ENCODE assay signal across 26 cellular contexts in the genomic region with DNA sequence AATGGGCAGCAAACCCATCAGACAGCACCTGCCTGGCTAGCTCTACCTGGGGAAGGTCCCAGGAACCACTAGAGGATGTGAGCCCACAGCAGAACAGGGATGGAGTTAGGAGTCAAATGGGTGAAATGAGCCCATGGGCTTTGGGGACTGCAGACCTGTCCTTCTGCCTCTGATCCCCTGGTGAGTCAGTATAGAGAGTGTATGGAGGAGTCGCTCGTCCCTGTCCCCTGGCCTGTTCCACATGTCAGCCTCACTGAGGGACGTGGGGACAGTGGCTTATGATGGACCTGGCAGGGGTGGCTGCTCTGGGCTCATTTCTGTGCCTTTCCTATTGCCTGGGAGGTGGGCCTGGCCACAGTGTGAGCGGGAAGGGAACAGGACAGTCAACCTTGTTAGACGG. TPM values are rescaled to one million over a fixed set of nuclear protein-coding genes. Genes with fewer than 3 reads are reported as not detected.
DNase-seq lines count a peak whose midpoint lies in the region; ATAC-seq and TF ChIP-seq lines count a peak whose summit lies in the region.
"Had no signal": no experiment of that assay in that cellular context is flagged by ENCODE, and none has a peak within 500 bp of the region (broad histone marks: within the 10 kb centered on the region; RNA-seq: fewer than 3 reads in every experiment).

No MANE protein-coding gene starts in this region.

- TF ChIP-seq CTCF in activated CD8-positive, alpha-beta T cell treated with anti-CD3 and anti-CD28 coated beads for 36 hours (IDR thresholded peaks at IDR 0.05), result no peak
- no peak for TF ChIP-seq CTCF in neutrophil (IDR thresholded peaks at IDR 0.05)

- no peaks in the 10 kb centered on the region for H3K9me3 ChIP-seq in CD4-positive, CD25-positive, alpha-beta regulatory T cell (ENCODE audit: control insufficient read depth in 2 of 2, low read length in 2 of 2)
- H3K9me3 ChIP-seq in duodenal mucosa (ENCODE audit: control insufficient read depth in 1 of 2, low read length in 2 of 2), result no peaks in the 10 kb centered on the region
- no peaks in the 10 kb centered on the region for H3K9me3 ChIP-seq in neutrophil
- H3K9me3 ChIP-seq: BE2C, HAP-1, prostate gland, thyroid gland had no signal

- peaks cover 38% of the 10 kb centered on the region for H3K4me1 ChIP-seq in CD4-positive, CD25-positive, alpha-beta regulatory T cell (ENCODE audit: control insufficient read depth, insufficient read depth, low read length, poor library complexity, severe bottlenecking)
- peaks cover 39 to 40% of the 10 kb centered on the region in 2 donors for H3K4me1 ChIP-seq in duodenal mucosa (ENCODE audit: control insufficient read depth in 1 of 2, insufficient read depth in 2 of 2, low read length in 2 of 2)
- peaks cover 89 to 94% of the 10 kb centered on the region in 2 experiments for H3K4me1 ChIP-seq in neutrophil (ENCODE audit: control insufficient read depth in 1 of 2, insufficient read depth in 1 of 2, low read depth in 1 of 2, low read length in 1 of 2)
- H3K4me1 ChIP-seq: BE2C had no signal

- H3K9ac ChIP-seq in duodenal mucosa (ENCODE audit: low read depth in 1 of 2, low read length in 2 of 2), result no peak overlapping the region
- H3K9ac ChIP-seq: KMS-11 had no signal

- H3K27ac Mint-ChIP-seq in activated CD8-positive, alpha-beta T cell treated with anti-CD3 and anti-CD28 coated beads, Interleukin-2, amount 10 ng/mL, durations not matched to agents 7 days and 5 days, result peak overlapping the region; percentile 53
- H3K27ac Mint-ChIP-seq in activated CD8-positive, alpha-beta T cell treated with anti-CD3 and anti-CD28 coated beads for 36 hours, result no peak overlapping the region
- peak overlapping the region; percentile 81 to 94 (median 92) for H3K27ac Mint-ChIP-seq in CD4-positive, CD25-positive, alpha-beta regulatory T cell
- H3K27ac Mint-ChIP-seq: dendritic cell treated with granulocyte-macrophage colony-stimulating factor and Interleukin-4, amounts not matched to agents 40 ng/mL and 50 ng/mL, for 4 days; stimulated activated naive CD8-positive, alpha-beta T cell treated with anti-CD3 and anti-CD28 coated beads, Interleukin-15, Interleukin-2, amounts not matched to agents 100 ng/mL and 50 ng/mL, for 24 hours had no signal

- H3K4me3 ChIP-seq in CD4-positive, CD25-positive, alpha-beta regulatory T cell (ENCODE audit: low read depth, low read length), result peak overlapping the region; percentile 7
- peak overlapping the region; percentile 40 to 57 for H3K4me3 ChIP-seq in duodenal mucosa (ENCODE audit: low read depth in 1 of 2, low read length in 2 of 2)
- H3K4me3 ChIP-seq in neutrophil (ENCODE audit: low read depth in 1 of 2, low read length in 1 of 2), result peak overlapping the region; percentile 42 to 63
- H3K4me3 ChIP-seq: HAP-1, prostate gland, thyroid gland had no signal

- peaks cover 42% of the 10 kb centered on the region for H3K36me3 Mint-ChIP-seq in activated CD8-positive, alpha-beta T cell treated with anti-CD3 and anti-CD28 coated beads, Interleukin-2, amount 10 ng/mL, durations not matched to agents 7 days and 5 days (ENCODE audit: low read depth)
- no peaks in the 10 kb centered on the region for H3K36me3 Mint-ChIP-seq in activated CD8-positive, alpha-beta T cell treated with anti-CD3 and anti-CD28 coated beads for 36 hours (ENCODE audit: low read depth)
- H3K36me3 Mint-ChIP-seq in CD4-positive, CD25-positive, alpha-beta regulatory T cell, result peaks cover 32% of the 10 kb centered on the region

- no peak for DNase-seq in activated CD8-positive, alpha-beta T cell treated with anti-CD3 and anti-CD28 coated beads, Interleukin-2, amount 10 ng/mL, durations not matched to agents 7 days and 5 days
- DNase-seq in activated CD8-positive, alpha-beta T cell treated with anti-CD3 and anti-CD28 coated beads for 36 hours, result no peak
- no peak for DNase-seq in CD4-positive, CD25-positive, alpha-beta regulatory T cell
- DNase-seq in GM19238 (ENCODE audit: insufficient read length, low spot score), result no peak
- no peak for DNase-seq in stimulated activated CD4-positive, alpha-beta T cell treated with anti-CD3 and anti-CD28 coated beads, Interleukin-4, amount 100 ng/mL, for 4 hours
- DNase-seq: activated effector memory CD4-positive, alpha-beta T cell treated with Interleukin-2 at 50 U/mL for 16 hours; BE2C; Calu3; central memory CD4-positive, alpha-beta T cell; DMS79 treated with DMSO at 0.1 percent for 48 hours; GF-D8; NCI-H1436 treated with DMSO at 0.1 percent for 48 hours; NCI-H345; stimulated activated CD4-positive, alpha-beta T cell treated with anti-CD3 and anti-CD28 coated beads, Interleukin-15, amount 100 ng/mL, for 24 hours; T-cell; thyroid gland had no signal

- H3K27ac ChIP-seq in CD4-positive, CD25-positive, alpha-beta regulatory T cell (ENCODE audit: insufficient read depth, low read length, poor library complexity, severe bottlenecking), result no peak overlapping the region
- no peak overlapping the region for H3K27ac ChIP-seq in duodenal mucosa (ENCODE audit: low read depth, low read length)
- peak overlapping the region; percentile 86 for H3K27ac ChIP-seq in neutrophil
- H3K27ac ChIP-seq: KMS-11, prostate gland, RWPE1, thyroid gland had no signal

- peaks cover 61% of the 10 kb centered on the region for H3K4me1 Mint-ChIP-seq in activated CD8-positive, alpha-beta T cell treated with anti-CD3 and anti-CD28 coated beads, Interleukin-2, amount 10 ng/mL, durations not matched to agents 7 days and 5 days (ENCODE audit: low read depth)
- peaks cover 25% of the 10 kb centered on the region for H3K4me1 Mint-ChIP-seq in activated CD8-positive, alpha-beta T cell treated with anti-CD3 and anti-CD28 coated beads for 36 hours (ENCODE audit: low read depth)
- peaks cover 7 to 61% (median 44%) of the 10 kb centered on the region in 4 donors for H3K4me1 Mint-ChIP-seq in CD4-positive, CD25-positive, alpha-beta regulatory T cell

- CTCF ChIA-PET in activated CD8-positive, alpha-beta T cell treated with anti-CD3 and anti-CD28 coated beads, Interleukin-2, amount 10 ng/mL, durations not matched to agents 7 days and 5 days (lab: Charles Lee), result interaction anchor here (1.6 to 2.1 kb wide), 3 partner anchors 74 to 86 kb away, joined by 6 to 11 read pairs (median 9); no protein-coding TSS in a partner anchor
- CTCF ChIA-PET in activated CD8-positive, alpha-beta T cell treated with anti-CD3 and anti-CD28 coated beads for 36 hours (lab: Charles Lee), result interaction anchor here (1.7 kb wide), 1 partner anchor 10 kb away, joined by 4 read pairs; no protein-coding TSS in a partner anchor

- H3K36me3 ChIP-seq in CD4-positive, CD25-positive, alpha-beta regulatory T cell (ENCODE audit: control insufficient read depth, insufficient read depth, low read length), result peaks cover 10% of the 10 kb centered on the region
- H3K36me3 ChIP-seq in duodenal mucosa (ENCODE audit: control insufficient read depth in 1 of 2, insufficient read depth in 2 of 2, low read length in 2 of 2) (peaks cover 14 to 32% of the 10 kb centered on the region in 2 donors), neutrophil (peaks cover 24% of the 10 kb centered on the region)
- H3K36me3 ChIP-seq: BE2C, HAP-1, thyroid gland had no signal

- H3K9me3 Mint-ChIP-seq in activated CD8-positive, alpha-beta T cell treated with anti-CD3 and anti-CD28 coated beads, Interleukin-2, amount 10 ng/mL, durations not matched to agents 7 days and 5 days (ENCODE audit: insufficient read depth), result no peaks in the 10 kb centered on the region
- H3K9me3 Mint-ChIP-seq in activated CD8-positive, alpha-beta T cell treated with anti-CD3 and anti-CD28 coated beads for 36 hours, result no peaks in the 10 kb centered on the region
- H3K9me3 Mint-ChIP-seq in CD4-positive, CD25-positive, alpha-beta regulatory T cell, result no peaks in the 10 kb centered on the region
- H3K9me3 Mint-ChIP-seq: dendritic cell treated with granulocyte-macrophage colony-stimulating factor and Interleukin-4, amounts not matched to agents 40 ng/mL and 50 ng/mL, for 4 days; stimulated activated naive CD8-positive, alpha-beta T cell treated with anti-CD3 and anti-CD28 coated beads, Interleukin-15, Interleukin-2, amounts not matched to agents 100 ng/mL and 50 ng/mL, for 24 hours; T-cell had no signal

- POLR2A ChIA-PET in activated CD8-positive, alpha-beta T cell treated with anti-CD3 and anti-CD28 coated beads, Interleukin-2, amount 10 ng/mL, durations not matched to agents 7 days and 5 days (lab: Charles Lee), result no interaction called here
- POLR2A ChIA-PET in activated CD8-positive, alpha-beta T cell treated with anti-CD3 and anti-CD28 coated beads for 36 hours (lab: Charles Lee), result no interaction called here

- intact Hi-C loops in activated CD8-positive, alpha-beta T cell treated with anti-CD3 and anti-CD28 coated beads for 36 hours (cut with micrococcal nuclease), result loop anchor here (1.0 kb wide), 1 partner anchor 49 kb away; no protein-coding TSS in a partner anchor

- no peak for ATAC-seq in activated CD8-positive, alpha-beta T cell treated with anti-CD3 and anti-CD28 coated beads, Interleukin-2, amount 10 ng/mL, durations not matched to agents 7 days and 5 days
- no peak for ATAC-seq in activated CD8-positive, alpha-beta T cell treated with anti-CD3 and anti-CD28 coated beads for 36 hours
- no peak for ATAC-seq in CD4-positive, CD25-positive, alpha-beta regulatory T cell (ENCODE audit: low read depth in 2 of 2)
- ATAC-seq in GM19452 (IDR thresholded peaks at IDR 0.05; ENCODE audit: unreplicated experiment), result no peak
- ATAC-seq: T-cell had no signal

- no peaks in the 10 kb centered on the region for H3K27me3 ChIP-seq in CD4-positive, CD25-positive, alpha-beta regulatory T cell (ENCODE audit: control insufficient read depth, insufficient read depth, low read length)
- H3K27me3 ChIP-seq in duodenal mucosa (ENCODE audit: control insufficient read depth in 1 of 2, insufficient read depth in 2 of 2, low read length in 2 of 2) (no peaks in the 10 kb centered on the region), neutrophil (no peaks in the 10 kb centered on the region)
- H3K27me3 ChIP-seq: thyroid gland had no signal

- no peaks in the 10 kb centered on the region for H3K27me3 Mint-ChIP-seq in activated CD8-positive, alpha-beta T cell treated with anti-CD3 and anti-CD28 coated beads, Interleukin-2, amount 10 ng/mL, durations not matched to agents 7 days and 5 days (ENCODE audit: low read depth)
- no peaks in the 10 kb centered on the region for H3K27me3 Mint-ChIP-seq in activated CD8-positive, alpha-beta T cell treated with anti-CD3 and anti-CD28 coated beads for 36 hours
- H3K27me3 Mint-ChIP-seq in CD4-positive, CD25-positive, alpha-beta regulatory T cell, result no peaks in the 10 kb centered on the region
- H3K27me3 Mint-ChIP-seq: stimulated activated naive CD8-positive, alpha-beta T cell treated with anti-CD3 and anti-CD28 coated beads, Interleukin-15, Interleukin-2, amounts not matched to agents 100 ng/mL and 50 ng/mL, for 24 hours; T-cell had no signal

- peak overlapping the region; percentile 32 for H3K4me3 Mint-ChIP-seq in activated CD8-positive, alpha-beta T cell treated with anti-CD3 and anti-CD28 coated beads, Interleukin-2, amount 10 ng/mL, durations not matched to agents 7 days and 5 days
- no peak overlapping the region for H3K4me3 Mint-ChIP-seq in activated CD8-positive, alpha-beta T cell treated with anti-CD3 and anti-CD28 coated beads for 36 hours
- H3K4me3 Mint-ChIP-seq in CD4-positive, CD25-positive, alpha-beta regulatory T cell, result peak overlapping the region; percentile 60 to 92 (median 79)
- H3K4me3 Mint-ChIP-seq: dendritic cell treated with granulocyte-macrophage colony-stimulating factor and Interleukin-4, amounts not matched to agents 40 ng/mL and 50 ng/mL, for 4 days; stimulated activated naive CD8-positive, alpha-beta T cell treated with anti-CD3 and anti-CD28 coated beads, Interleukin-15, Interleukin-2, amounts not matched to agents 100 ng/mL and 50 ng/mL, for 24 hours had no signal

RNA-seq across cellular contexts. Expression of gene CEACAM1, which starts 4.0 kb away (rescaled TPM):
- total RNA-seq in activated CD8-positive, alpha-beta T cell treated with anti-CD3 and anti-CD28 coated beads, Interleukin-2, amount 10 ng/mL, durations not matched to agents 7 days and 5 days, result 10 to 100 TPM; 22.5 to 27.1 TPM
- total RNA-seq in activated CD8-positive, alpha-beta T cell treated with anti-CD3 and anti-CD28 coated beads for 36 hours, result 1 to 10 TPM; 5.2 to 5.3 TPM
- 7.0 TPM for total RNA-seq in CD4-positive, CD25-positive, alpha-beta regulatory T cell
- polyA plus RNA-seq in CD4-positive, CD25-positive, alpha-beta regulatory T cell, result 1 to 10 TPM; 4.0 to 6.9 (median 4.9) TPM
- total RNA-seq: frontal cortex had no signal
